Comparison of ENCODE assay signal across 8 cellular contexts in the genomic region with DNA sequence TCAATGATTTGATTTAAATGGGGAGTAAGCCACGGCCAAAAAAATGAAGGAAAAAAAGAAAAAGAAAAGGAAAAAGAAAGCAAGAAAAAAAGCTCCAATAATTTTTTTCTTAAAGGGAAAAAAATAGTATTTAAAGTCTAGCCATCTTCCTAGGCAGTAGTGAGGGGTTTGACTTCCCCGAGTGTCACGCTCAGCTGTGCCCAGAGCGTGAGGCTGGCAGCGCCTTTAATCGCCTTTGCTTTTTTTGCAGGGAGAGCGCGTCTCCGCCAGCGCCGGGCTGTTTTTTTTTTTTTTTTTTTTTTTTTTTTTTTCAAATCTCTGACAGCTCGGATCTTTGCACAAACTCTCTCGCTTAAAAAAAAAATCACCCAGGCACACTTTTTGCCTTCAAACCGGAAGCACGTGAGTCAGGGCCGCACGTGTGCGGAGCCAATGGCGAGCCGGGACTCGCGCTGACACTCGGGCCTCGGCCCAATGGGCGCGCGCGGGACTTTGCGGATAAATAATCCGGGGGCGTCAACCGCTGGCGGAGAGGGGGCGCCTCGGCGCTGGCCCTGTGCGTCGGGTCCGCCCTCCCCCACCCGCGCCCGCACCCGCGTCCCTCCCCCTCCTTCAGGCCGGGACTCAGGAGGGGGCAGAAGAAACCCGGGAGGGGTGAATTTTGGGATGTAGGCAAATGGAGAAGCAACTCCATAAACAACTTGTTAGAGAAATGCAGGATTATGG. TPM values are rescaled to one million over a fixed set of nuclear protein-coding genes. Genes with fewer than 3 reads are reported as not detected.
DNase-seq lines count a peak whose midpoint lies in the region; TF ChIP-seq lines count a peak whose summit lies in the region.

TSS of gene EN1 (minus strand) at position 202 of the 726 bp plus-strand sequence. CDS start 481 bp downstream, outside the sequence.

- TF ChIP-seq CTCF in dorsolateral prefrontal cortex (IDR thresholded peaks at IDR 0.05 in 54 of 56, conservative IDR thresholded peaks at IDR 0.05 in 2 of 56; ENCODE audit: low read depth in 1 of 56, partially characterized antibody in 56 of 56) (no peak), nephron (IDR thresholded peaks at IDR 0.05; ENCODE audit: unreplicated experiment in 3 of 3) (no peak), PC-9 (conservative IDR thresholded peaks at IDR 0.05) (no peak)

- H3K4me3 Mint-ChIP-seq in CD4-positive, alpha-beta memory T cell, result peak within 1 kb of the TSS; percentile 22 to 76 (median 64)
- H3K4me3 Mint-ChIP-seq in nephron, result peak within 1 kb of the TSS; percentile 69 to 89 (median 85)

- no peaks in the 10 kb centered on the region for H4K20me1 ChIP-seq in PC-9 (ENCODE audit: insufficient read depth)

- peak within 1 kb of the TSS in 2 of 7 donors; percentile 22 to 77 for H3K27ac Mint-ChIP-seq in CD4-positive, alpha-beta memory T cell
- peak within 1 kb of the TSS in 2 of 3 experiments; percentile 52 to 59 for H3K27ac Mint-ChIP-seq in nephron

- H3K4me1 ChIP-seq in CD4-positive, alpha-beta memory T cell (ENCODE audit: insufficient read depth, low read length), result peaks cover 15% of the 10 kb centered on the region
- no peaks in the 10 kb centered on the region for H3K4me1 ChIP-seq in PC-9 (replicated peaks; ENCODE audit: insufficient read depth)

- no peak within 1 kb of the TSS for H3K27ac ChIP-seq in CD4-positive, alpha-beta memory T cell (ENCODE audit: low read depth, low read length)
- H3K27ac ChIP-seq in dorsolateral prefrontal cortex (no peak within 1 kb of the TSS), caudate nucleus (ENCODE audit: low read depth, low read length) (no peak within 1 kb of the TSS), PC-9 (no peak within 1 kb of the TSS)

- peaks cover 0 to 8% (median 0%) of the 10 kb centered on the region in 8 donors for H3K9me3 Mint-ChIP-seq in CD4-positive, alpha-beta memory T cell
- no peaks in the 10 kb centered on the region for H3K9me3 Mint-ChIP-seq in nephron

- H3K4me3 ChIP-seq in CD4-positive, alpha-beta memory T cell (ENCODE audit: low read length in 2 of 2), result no peak within 1 kb of the TSS
- H3K4me3 ChIP-seq in dorsolateral prefrontal cortex, result peak within 1 kb of the TSS in 31 of 59 donors; percentile 3 to 51 (median 35)
- H3K4me3 ChIP-seq in PC-9, result no peak within 1 kb of the TSS

- H3K36me3 Mint-ChIP-seq in CD4-positive, alpha-beta memory T cell, result no peaks in the 10 kb centered on the region
- H3K36me3 Mint-ChIP-seq in nephron (ENCODE audit: low read depth), result no peaks in the 10 kb centered on the region

- CTCF ChIA-PET in CD4-positive, alpha-beta memory T cell (lab: Charles Lee; ENCODE audit: partially characterized antibody), result interaction anchor here (0.8 to 1.0 kb wide), 2 partner anchors 8 to 645 kb away, joined by 3 to 4 read pairs; no protein-coding TSS in a partner anchor
- CTCF ChIA-PET in PC-9 (lab: Charles Lee), result no interaction called here

- H3K79me2 ChIP-seq in PC-9 (ENCODE audit: low read depth), result no peaks in the 10 kb centered on the region

- no peak within 1 kb of the TSS for H3K4me2 ChIP-seq in PC-9

- no peaks in the 10 kb centered on the region for H3K9me3 ChIP-seq in CD4-positive, alpha-beta memory T cell (ENCODE audit: control insufficient read depth in 1 of 2, low read length in 2 of 2)
- H3K9me3 ChIP-seq in PC-9 (ENCODE audit: insufficient read depth, low read depth), result no peaks in the 10 kb centered on the region; the same call in 1 of the 2 replicates

- peaks cover 64 to 73% of the 10 kb centered on the region in 2 donors for H3K27me3 Mint-ChIP-seq in CD4-positive, alpha-beta memory T cell
- peaks cover 93% of the 10 kb centered on the region for H3K27me3 Mint-ChIP-seq in nephron (ENCODE audit: low read depth)

- no peaks in the 10 kb centered on the region for H3K9me2 ChIP-seq in PC-9 (ENCODE audit: insufficient read depth)

- POLR2A ChIA-PET in CD4-positive, alpha-beta memory T cell (lab: Charles Lee; ENCODE audit: partially characterized antibody), result no interaction called here
- POLR2A ChIA-PET in PC-9 (lab: Charles Lee; ENCODE audit: unreplicated experiment), result no interaction called here

- peaks cover 11 to 41% (median 24%) of the 10 kb centered on the region in 4 donors for H3K4me1 Mint-ChIP-seq in CD4-positive, alpha-beta memory T cell
- H3K4me1 Mint-ChIP-seq in nephron, result peaks cover 39% of the 10 kb centered on the region

- peaks cover 43% of the 10 kb centered on the region for H3K27me3 ChIP-seq in CD4-positive, alpha-beta memory T cell (ENCODE audit: insufficient read depth, low read length)
- H3K27me3 ChIP-seq in dorsolateral prefrontal cortex (peaks cover 35 to 100% (median 96%) of the 10 kb centered on the region in 45 donors), PC-9 (ENCODE audit: insufficient read depth, low read depth) (peaks cover 76% of the 10 kb centered on the region)

- DNase-seq in CD4-positive, alpha-beta memory T cell, result no peak
- peak in 2 of 3 experiments; percentile 76 to 84 for DNase-seq in NCI-H1417 (lab: John Stamatoyannopoulos, UW)
- no peak for DNase-seq in dorsolateral prefrontal cortex
- no peak for DNase-seq in caudate nucleus (lab: John Stamatoyannopoulos, UW)
- no peak for DNase-seq in NCI-H1092 (lab: John Stamatoyannopoulos, UW)
- no peak for DNase-seq in PC-9
- DNase-seq in NK-92 treated with Interleukin-12 subunit alpha and Interleukin-12 subunit beta, amount 100 ng/mL, for 24 hours (lab: John Stamatoyannopoulos, UW), result no peak

- no peak within 1 kb of the TSS for H2AFZ ChIP-seq in PC-9

- BruUV-seq in PC-9 (replicated peaks; lab: Mats Ljungman, UMichigan), result no TSS peak

- H3F3A ChIP-seq in PC-9 (ENCODE audit: insufficient read depth, low read depth), result no peaks in the 10 kb centered on the region

- intact Hi-C loops in CD4-positive, alpha-beta memory T cell (cut with micrococcal nuclease), result no loop called here
- intact Hi-C loops in dorsolateral prefrontal cortex (cut with DNase I), result no loop called here
- intact Hi-C loops in PC-9 (cut with micrococcal nuclease; ENCODE audit: unreplicated experiment), result no loop called here

- no peaks in the 10 kb centered on the region for H3K36me3 ChIP-seq in CD4-positive, alpha-beta memory T cell (ENCODE audit: insufficient read depth, low read length)
- no peaks in the 10 kb centered on the region for H3K36me3 ChIP-seq in PC-9 (ENCODE audit: low read depth)

RNA-seq across cellular contexts. Expression of gene EN1, which starts in this region (rescaled TPM):
- total RNA-seq in CD4-positive, alpha-beta memory T cell, result not detected
- polyA plus RNA-seq in CD4-positive, alpha-beta memory T cell, result not detected
- under 1 TPM in 9 of 120 experiments, not detected in 111; 0.18 to 0.48 (median 0.22) TPM for total RNA-seq in dorsolateral prefrontal cortex
- total RNA-seq in PC-9 (2021), result not detected in 2 replicates

Comparison
In these comparisons a context has a peak if more than half of its experiments do, and no peak if none do; other contexts are left out.
1. DNase-seq: peak in NCI-H1417 (2 of 3); none in CD4-positive, alpha-beta memory T cell (0 of 5), dorsolateral prefrontal cortex (0 of 10), caudate nucleus (0 of 61), NCI-H1092 (single experiment), PC-9 (0 of 2) and NK-92 treated with Interleukin-12 subunit alpha and Interleukin-12 subunit beta, amount 100 ng/mL, for 24 hours (single experiment).
2. H3K4me3 ChIP-seq: peak in dorsolateral prefrontal cortex (31 of 59); none in CD4-positive, alpha-beta memory T cell (0 of 2) and PC-9 (single experiment).